ENCODE assay signal across 8 cellular contexts in genomic region chr20:33399924-33400323, GRCh38. TPM values are rescaled to one million over a fixed set of nuclear protein-coding genes. Genes with fewer than 3 reads are reported as not detected.
A peak's percentile ranks its signal among the peaks of the same experiment; 100 is the strongest.
DNase-seq lines count a peak whose midpoint lies in the region; ATAC-seq and TF ChIP-seq lines count a peak whose summit lies in the region.

No MANE protein-coding gene starts in this region.

- H3K36me3 Mint-ChIP-seq in mesothelial cell of epicardium, result peaks cover 11% of the 10 kb centered on the region

- H3K27ac Mint-ChIP-seq in mesothelial cell of epicardium, result no peak overlapping the region

- H3K4me1 Mint-ChIP-seq in mesothelial cell of epicardium, result peaks cover 22% of the 10 kb centered on the region

- H3K9me3 Mint-ChIP-seq in mesothelial cell of epicardium, result no peaks in the 10 kb centered on the region

- H3K27me3 ChIP-seq in HUES48 (ENCODE audit: control insufficient read depth, insufficient read depth, low read length), result no peaks in the 10 kb centered on the region
- no peaks in the 10 kb centered on the region for H3K27me3 ChIP-seq in adipocyte (replicated peaks; ENCODE audit: control insufficient read depth, insufficient read depth, low read length)

- H3K27me3 Mint-ChIP-seq in mesothelial cell of epicardium (ENCODE audit: low read depth), result no peaks in the 10 kb centered on the region

- TF ChIP-seq CTCF in AG10803 (conservative IDR thresholded peaks at IDR 0.05; ENCODE audit: low read length), result no peak
- no peak for TF ChIP-seq CTCF in mesothelial cell of epicardium (IDR thresholded peaks at IDR 0.05; ENCODE audit: unreplicated experiment)

- peaks cover 20% of the 10 kb centered on the region for H3K36me3 ChIP-seq in HUES48 (ENCODE audit: control insufficient read depth, insufficient read depth, low read length)
- peaks cover 15% of the 10 kb centered on the region for H3K36me3 ChIP-seq in adipocyte (ENCODE audit: control insufficient read depth, insufficient read depth, low read length, severe bottlenecking)

- H3K4me3 ChIP-seq in AG10803 (ENCODE audit: low read length) (peak overlapping the region; percentile 99), HUES48 (ENCODE audit: low read depth, low read length) (peak overlapping the region; percentile 90), adipocyte (ENCODE audit: low read length) (peak overlapping the region; percentile 96)

- H3K4me1 ChIP-seq in HUES48 (ENCODE audit: control insufficient read depth, insufficient read depth, low read length) (peaks cover 5% of the 10 kb centered on the region; the same call in 1 of the 2 replicates), adipocyte (ENCODE audit: control insufficient read depth, insufficient read depth, low read length) (peaks cover 25% of the 10 kb centered on the region)

- peak overlapping the region; percentile 99 for H3K4me3 Mint-ChIP-seq in mesothelial cell of epicardium

- ATAC-seq in GM19324 (IDR thresholded peaks at IDR 0.05; ENCODE audit: low FRiP score, unreplicated experiment), result no peak
- ATAC-seq in HG03108 (IDR thresholded peaks at IDR 0.05; ENCODE audit: unreplicated experiment), result no peak

- H3K9ac ChIP-seq in HUES48 (ENCODE audit: low read depth, low read length) (no peak overlapping the region), adipocyte (ENCODE audit: low read length) (peak overlapping the region; percentile 96)

- H3K9me3 ChIP-seq in HUES48 (ENCODE audit: control insufficient read depth, insufficient read depth, low read length), result no peaks in the 10 kb centered on the region
- no peaks in the 10 kb centered on the region for H3K9me3 ChIP-seq in adipocyte (ENCODE audit: control insufficient read depth, low read length)

- DNase-seq in AG10803 (ENCODE audit: low read depth) (peak; percentile 47), adipocyte (ENCODE audit: low read depth) (peak; percentile 40), mesothelial cell of epicardium (ENCODE audit: low spot score in 2 of 2, unreplicated experiment in 2 of 2) (no peak), NCI-H748 (lab: John Stamatoyannopoulos, UW; ENCODE audit: unreplicated experiment) (no peak)
- no peak for DNase-seq in activated CD4-positive, alpha-beta T cell treated with anti-CD3 and anti-CD28 coated beads for 48 hours

- no peak overlapping the region for H3K27ac ChIP-seq in HUES48 (ENCODE audit: low read depth, low read length)

RNA-seq across cellular contexts. Expression of gene CDK5RAP1, which starts 1.4 kb away (rescaled TPM):
- total RNA-seq in mesothelial cell of epicardium, result 38.7 to 41.0 TPM (median 39.8 TPM) in 3 replicates

RNA-seq across cellular contexts. Expression of gene SNTA1, which starts 43.6 kb away (rescaled TPM):
- total RNA-seq in mesothelial cell of epicardium, result 11.9 to 13.4 TPM (median 13.3 TPM) in 3 replicates

Comparison
In these comparisons a context has a peak if more than half of its experiments do, and no peak if none do; other contexts are left out.
1. DNase-seq: peak in AG10803 (single experiment) and adipocyte (single experiment); none in mesothelial cell of epicardium (0 of 2), NCI-H748 (single experiment) and activated CD4-positive, alpha-beta T cell treated with anti-CD3 and anti-CD28 coated beads for 48 hours (single experiment).
2. Peak in every context shown above with its lines, with median percentiles within 50 percentile points of each other: H3K4me3 ChIP-seq.